In the genomic region with DNA sequence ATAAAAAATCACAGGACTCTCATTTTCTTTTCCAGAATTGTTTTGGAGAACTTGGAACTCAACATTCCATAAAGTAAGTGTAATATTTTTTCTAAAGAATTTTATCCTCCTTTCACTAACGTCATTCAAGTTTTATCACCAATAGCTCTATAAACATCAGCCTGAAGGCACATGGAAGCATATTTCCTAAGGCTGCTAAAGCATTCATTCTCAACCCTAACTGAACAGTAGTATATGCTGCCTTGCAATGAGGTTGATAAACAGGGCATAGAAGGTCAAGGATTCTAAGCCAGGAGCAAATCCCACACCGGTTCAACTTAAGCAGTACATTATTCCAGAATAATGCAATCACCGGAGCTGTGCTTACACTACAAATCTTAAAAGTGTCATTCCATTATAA, we compare ENCODE assay signal across 23 cellular contexts.
"Had no signal": no experiment of that assay in that cellular context is flagged by ENCODE, and none has a peak within 500 bp of the region (broad histone marks: within the 10 kb centered on the region; RNA-seq: fewer than 3 reads in every experiment).

No MANE protein-coding gene starts in this region.

- H3K27me3 ChIP-seq: left lung, ovary, right atrium auricular region, right lobe of liver, stomach, testis, thyroid gland, uterus had no signal

- DNase-seq: hypothalamus; immature natural killer cell; kidney; left colon; left lung; lower lobe of right lung; mammary epithelial cell; mesenchymal stem cell; naive thymus-derived CD8-positive, alpha-beta T cell; nucleus accumbens; ovary; right lobe of liver; stimulated activated CD4-positive, alpha-beta T cell treated with anti-CD3 and anti-CD28 coated beads, Interleukin-1b, Interleukin-23, amount 100 ng/mL, for 48 hours; stimulated activated CD4-positive, alpha-beta T cell treated with anti-CD3 and anti-CD28 coated beads, Interleukin-4, amount 100 ng/mL, for 1 hour; stimulated activated naive B cell treated with anti-CD40 and anti-IgM and Interleukin-4, amounts not matched to agents 10 μg/mL and 1 μg/mL and 100 μg/mL, for 72 hours; stimulated activated naive CD8-positive, alpha-beta T cell treated with anti-CD3 and anti-CD28 coated beads, Interleukin-15, Interleukin-2, amounts not matched to agents 100 U/mL and 50 U/mL, for 24 hours; stomach; testis; thyroid gland; uterus had no signal

- FAIRE-seq: islet of Langerhans, kidney had no signal

- H3K27ac ChIP-seq: left lung, lower lobe of right lung, ovary, right atrium auricular region, right lobe of liver, stomach, testis, thyroid gland, uterus had no signal

- H3K4me3 ChIP-seq: left lung, lower lobe of right lung, ovary, right atrium auricular region, right lobe of liver, smooth muscle cell, stomach, testis, thyroid gland, uterus had no signal

- H3K9me3 ChIP-seq: left lung, lower lobe of right lung, ovary, right atrium auricular region, right lobe of liver, stomach, testis, thyroid gland, uterus had no signal

- H3K4me1 ChIP-seq: left lung, lower lobe of right lung, right atrium auricular region, testis, thyroid gland, uterus had no signal

- H3K36me3 ChIP-seq: left lung, lower lobe of right lung, ovary, right atrium auricular region, right lobe of liver, stomach, thyroid gland, uterus had no signal
